In genomic region chr3:168134931-168135330, GRCh38 we compare ENCODE assay signal across 15 cellular contexts. TPM values are rescaled to one million over a fixed set of nuclear protein-coding genes. Genes with fewer than 3 reads are reported as not detected.
DNase-seq lines count a peak whose midpoint lies in the region; ATAC-seq and TF ChIP-seq lines count a peak whose summit lies in the region.
"Had no signal": no experiment of that assay in that cellular context is flagged by ENCODE, and none has a peak within 500 bp of the region (broad histone marks: within the 10 kb centered on the region; RNA-seq: fewer than 3 reads in every experiment).

No MANE protein-coding gene starts in this region.

- H3K4me2 ChIP-seq in OCI-LY3 (ENCODE audit: low read length) (peak overlapping the region; percentile 36), hepatocyte (no peak overlapping the region)
- H3K4me2 ChIP-seq: GM23338 had no signal

- H3K27me3 ChIP-seq in OCI-LY3 (ENCODE audit: low read depth, low read length) (no peaks in the 10 kb centered on the region), hepatocyte (no peaks in the 10 kb centered on the region)
- H3K27me3 ChIP-seq: esophagus squamous epithelium, SJSA1, uterus had no signal

- H3K9me2 ChIP-seq in hepatocyte (replicated peaks; ENCODE audit: insufficient read depth): no peaks in the 10 kb centered on the region

- no peaks in the 10 kb centered on the region for H3K79me2 ChIP-seq in OCI-LY3 (ENCODE audit: low read length)
- no peaks in the 10 kb centered on the region for H3K79me2 ChIP-seq in hepatocyte

- no peak overlapping the region; the same call in 1 of the 2 replicates for H2AFZ ChIP-seq in OCI-LY3 (ENCODE audit: low read depth, low read length)
- H2AFZ ChIP-seq in hepatocyte: no peak overlapping the region
- H2AFZ ChIP-seq: GM23338 had no signal

- no peaks in the 10 kb centered on the region for H3K36me3 ChIP-seq in OCI-LY3 (replicated peaks; ENCODE audit: low read depth, low read length)
- no peaks in the 10 kb centered on the region for H3K36me3 ChIP-seq in hepatocyte (replicated peaks; ENCODE audit: insufficient read depth, low read depth)
- H3K36me3 ChIP-seq: esophagus squamous epithelium, SJSA1, uterus had no signal

- H4K20me1 ChIP-seq in OCI-LY3 (ENCODE audit: insufficient read depth, low read length) (no peaks in the 10 kb centered on the region), hepatocyte (ENCODE audit: insufficient read depth, poor library complexity, severe bottlenecking) (no peaks in the 10 kb centered on the region)

- H3K4me3 ChIP-seq in OCI-LY3 (ENCODE audit: low read length) (peak overlapping the region; percentile 22), hepatocyte (no peak overlapping the region)
- H3K4me3 ChIP-seq: esophagus squamous epithelium, GM23338, SJSA1, uterus had no signal

- TF ChIP-seq CTCF in OCI-LY3 (IDR thresholded peaks at IDR 0.05; ENCODE audit: low read depth, low read length) (no peak), hepatocyte (IDR thresholded peaks at IDR 0.05; ENCODE audit: poor library complexity) (no peak)

- 76% methylated on average over 5 of the region's 5 CpGs for WGBS in hepatocyte (ENCODE audit: low lambda C conversion rate, missing lambda C conversion rate)

- H3K9ac ChIP-seq in OCI-LY3 (ENCODE audit: low read length): no peak overlapping the region

- H3K4me1 ChIP-seq in OCI-LY3 (ENCODE audit: low read length) (peaks cover 26% of the 10 kb centered on the region), hepatocyte (ENCODE audit: insufficient read depth) (no peaks in the 10 kb centered on the region)
- H3K4me1 ChIP-seq: SJSA1, uterus had no signal

- DNase-seq in GF-D8 (lab: John Stamatoyannopoulos, UW) (no peak), hippocampal formation (lab: John Stamatoyannopoulos, UW) (no peak), hepatocyte (ENCODE audit: low spot score) (no peak)
- DNase-seq: activated gamma-delta T cell treated with Interleukin-2 at 50 U/mL for 16 hours; esophagus squamous epithelium; NCI-H1092; nephron progenitor cell; stimulated activated CD4-positive, alpha-beta T cell treated with anti-CD3 and anti-CD28 coated beads, Interleukin-4, amount 100 ng/mL, for 24 hours; uterus had no signal

- H3K9me3 ChIP-seq in OCI-LY3 (ENCODE audit: insufficient read depth, low read length) (no peaks in the 10 kb centered on the region), hepatocyte (ENCODE audit: low read depth) (no peaks in the 10 kb centered on the region)
- H3K9me3 ChIP-seq: esophagus squamous epithelium, SJSA1, uterus had no signal

- H3K27ac ChIP-seq in OCI-LY3 (ENCODE audit: low read length) (peak overlapping the region; percentile 49), hepatocyte (no peak overlapping the region)
- H3K27ac ChIP-seq: esophagus squamous epithelium, SJSA1, uterus had no signal

- ATAC-seq in GM19395 (IDR thresholded peaks at IDR 0.05; ENCODE audit: unreplicated experiment) (peak; percentile 66), HG02884 (IDR thresholded peaks at IDR 0.05; ENCODE audit: unreplicated experiment) (peak; percentile 73), HG03196 (IDR thresholded peaks at IDR 0.05; ENCODE audit: unreplicated experiment) (no peak)
- ATAC-seq: GM23338 had no signal

RNA-seq across cellular contexts. Expression of gene GOLIM4, which starts 39.2 kb away (rescaled TPM):
- total RNA-seq in hepatocyte: 67.2 and 67.7 TPM in 2 replicates
- polyA plus RNA-seq in hepatocyte: 38.8 and 45.3 TPM in 2 replicates
